8 cellular contexts compared by ENCODE assay signal in genomic region chrX:63686878-63687714, GRCh38.
DNase-seq lines count a peak whose midpoint lies in the region; ATAC-seq and TF ChIP-seq lines count a peak whose summit lies in the region.

No MANE protein-coding gene starts in this region.

- TF ChIP-seq POLR2A in gastrocnemius medialis (IDR thresholded peaks at IDR 0.05) = no peak

- in situ Hi-C loops in gastrocnemius medialis (cut with MboI; ENCODE audit: low sequenced_read_pairs in 4 of 4) = no loop called here

- H3K27ac ChIP-seq in VCaP = no peak overlapping the region
- no peak overlapping the region for H3K27ac ChIP-seq in foreskin keratinocyte
- H3K27ac ChIP-seq in gastrocnemius medialis = no peak overlapping the region

- H3K4me1 ChIP-seq in foreskin keratinocyte (no peaks in the 10 kb centered on the region), gastrocnemius medialis (no peaks in the 10 kb centered on the region)

- intact Hi-C loops in gastrocnemius medialis (cut with DNase I; ENCODE audit: low total_unique reads) = no loop called here

- H3K27me3 ChIP-seq in MG63 (no peaks in the 10 kb centered on the region), foreskin keratinocyte (no peaks in the 10 kb centered on the region), gastrocnemius medialis (no peaks in the 10 kb centered on the region)

- H3K36me3 ChIP-seq in MG63 (no peaks in the 10 kb centered on the region), gastrocnemius medialis (no peaks in the 10 kb centered on the region)

- H3K9me3 ChIP-seq in MG63 (no peaks in the 10 kb centered on the region), gastrocnemius medialis (no peaks in the 10 kb centered on the region)

- peak; percentile 85 for ATAC-seq in GM21717 (IDR thresholded peaks at IDR 0.05; ENCODE audit: unreplicated experiment)
- ATAC-seq in foreskin keratinocyte = peak; percentile 80
- no peak for ATAC-seq in gastrocnemius medialis
- ATAC-seq in HG02970 (IDR thresholded peaks at IDR 0.05; ENCODE audit: low FRiP score, unreplicated experiment) = no peak

- H3K4me3 ChIP-seq in MG63 (no peak overlapping the region), gastrocnemius medialis (no peak overlapping the region)

- TF ChIP-seq CTCF in VCaP (conservative IDR thresholded peaks at IDR 0.05) (peak; percentile 75), foreskin keratinocyte (conservative IDR thresholded peaks at IDR 0.05) (peak; percentile 67), gastrocnemius medialis (IDR thresholded peaks at IDR 0.05 in 4 of 5, conservative IDR thresholded peaks at IDR 0.05 in 1 of 5) (peak in 4 of 5 experiments; percentile 17 to 59 (median 44))

- peak; percentile 11 to 40 for DNase-seq in NCI-H524 (lab: John Stamatoyannopoulos, UW)
- no peak for DNase-seq in NCI-H524 treated with DMSO at 0.1 percent for 48 hours (lab: John Stamatoyannopoulos, UW)
- peak; percentile 1 for DNase-seq in MG63
- peak; percentile 10 to 33 for DNase-seq in foreskin keratinocyte
- no peak for DNase-seq in gastrocnemius medialis

Comparison
In these comparisons a context has a peak if more than half of its experiments do, and no peak if none do; other contexts are left out.
1. DNase-seq: peak in NCI-H524 (2 of 2), MG63 (single experiment) and foreskin keratinocyte (2 of 2); none in NCI-H524 treated with DMSO at 0.1 percent for 48 hours (single experiment) and gastrocnemius medialis (0 of 2).
2. ATAC-seq: peak in GM21717 (single experiment) and foreskin keratinocyte (single experiment); none in gastrocnemius medialis (0 of 2) and HG02970 (single experiment).
3. Peak in every context shown above with its lines, with median percentiles within 50 percentile points of each other: CTCF ChIP-seq.